In the genomic region with DNA sequence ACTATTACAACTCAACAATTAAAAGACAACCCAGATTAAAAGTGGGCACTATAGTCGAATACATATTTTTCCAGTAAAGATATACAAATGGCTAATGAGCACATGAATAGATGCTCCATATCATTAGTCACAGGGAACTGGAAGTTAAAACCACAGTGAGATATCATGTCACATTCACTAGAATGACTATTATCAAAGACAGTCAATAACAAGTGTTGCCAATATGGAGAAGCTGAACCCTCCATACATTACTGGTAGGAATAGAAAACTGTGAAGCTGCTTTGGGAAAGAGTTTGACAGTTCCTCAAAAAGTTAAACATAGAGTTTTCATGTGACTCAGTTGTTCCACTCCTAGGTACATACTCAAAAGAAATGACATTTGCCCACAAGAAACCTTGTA, we compare ENCODE assay signal across 25 cellular contexts.
"Had no signal": no experiment of that assay in that cellular context is flagged by ENCODE, and none has a peak within 500 bp of the region (broad histone marks: within the 10 kb centered on the region; RNA-seq: fewer than 3 reads in every experiment).

No MANE protein-coding gene starts in this region.

- FAIRE-seq: bronchial epithelial cell, RCC 7860 had no signal

- H3K27me3 ChIP-seq: ascending aorta, body of pancreas, MG63 had no signal

- H3K9ac ChIP-seq: KMS-11 had no signal

- H3K27ac Mint-ChIP-seq: activated CD8-positive, alpha-beta T cell treated with anti-CD3 and anti-CD28 coated beads for 36 hours; activated T-cell treated with anti-CD3 and anti-CD28 coated beads, Interleukin-2, amount 50 U/mL, for 24 hours; IgD-negative memory B cell; T-helper 1 cell treated with Interleukin-12 subunit alpha and Interleukin-12 subunit beta and Interleukin-4 antibody, amounts not matched to agents 30 μg/mL and 1 μg/mL, for 36 hours had no signal

- H3K36me3 ChIP-seq: ascending aorta, MG63 had no signal

- H3K4me2 ChIP-seq: KMS-11 had no signal

- H3K27me3 Mint-ChIP-seq: activated CD8-positive, alpha-beta T cell treated with anti-CD3 and anti-CD28 coated beads for 36 hours; activated T-cell treated with anti-CD3 and anti-CD28 coated beads, Interleukin-2, amount 50 U/mL, for 24 hours had no signal

- H3K4me3 Mint-ChIP-seq: activated CD8-positive, alpha-beta T cell treated with anti-CD3 and anti-CD28 coated beads for 36 hours; activated T-cell treated with anti-CD3 and anti-CD28 coated beads, Interleukin-2, amount 50 U/mL, for 24 hours; IgD-negative memory B cell; T-helper 1 cell treated with Interleukin-12 subunit alpha and Interleukin-12 subunit beta and Interleukin-4 antibody, amounts not matched to agents 30 μg/mL and 1 μg/mL, for 36 hours had no signal

- H3K4me3 ChIP-seq: ascending aorta, body of pancreas, MG63 had no signal

- H3K9me3 Mint-ChIP-seq: activated CD8-positive, alpha-beta T cell treated with anti-CD3 and anti-CD28 coated beads for 36 hours; activated T-cell treated with anti-CD3 and anti-CD28 coated beads, Interleukin-2, amount 50 U/mL, for 24 hours had no signal

- DNase-seq: activated CD4-positive, CD25-positive, alpha-beta regulatory T cell; activated CD8-positive, alpha-beta memory T cell treated with anti-CD3 and anti-CD28 coated beads, Interleukin-2, amount 50 U/mL, for 48 hours; activated CD8-positive, alpha-beta T cell treated with anti-CD3 and anti-CD28 coated beads for 36 hours; activated naive CD4-positive, alpha-beta T cell; activated T-cell treated with anti-CD3 and anti-CD28 coated beads, Interleukin-2, amount 50 U/mL, for 24 hours; amniotic stem cell; body of pancreas; central memory CD4-positive, alpha-beta T cell; cortex of kidney; MG63; MV-4-11; NCI-H1105; NCI-H1436; NCI-H1694 treated with DMSO at 0.1 percent for 48 hours; NCI-H2029 treated with DMSO at 0.1 percent for 48 hours; NCI-H510A treated with DMSO at 0.1 percent for 48 hours; PC-3; SHP77 had no signal

- H3K4me1 ChIP-seq: body of pancreas had no signal

- ATAC-seq: activated CD8-positive, alpha-beta T cell treated with anti-CD3 and anti-CD28 coated beads for 36 hours; body of pancreas; PC-3 had no signal

- H3K27ac ChIP-seq: ascending aorta, body of pancreas, KMS-11, VCaP had no signal

- H3K9me3 ChIP-seq: ascending aorta, body of pancreas, MG63 had no signal

- H3K36me3 Mint-ChIP-seq: IgD-negative memory B cell had no signal
